Comparison of ENCODE assay signal across 38 cellular contexts in genomic region chr10:15730341-15730740, GRCh38. TPM values are rescaled to one million over a fixed set of nuclear protein-coding genes. Genes with fewer than 3 reads are reported as not detected.
"Had no signal": no experiment of that assay in that cellular context is flagged by ENCODE, and none has a peak within 500 bp of the region (broad histone marks: within the 10 kb centered on the region; RNA-seq: fewer than 3 reads in every experiment).

No MANE protein-coding gene starts in this region.

- DNase-seq: activated B cell treated with CpG ODN at 0.5 μM for 24 hours; activated CD4-positive, alpha-beta memory T cell treated with anti-CD3 and anti-CD28 coated beads for 36 hours; activated CD4-positive, alpha-beta T cell treated with anti-CD3 and anti-CD28 coated beads for 4 hours; activated CD4-positive, alpha-beta T cell treated with anti-CD3 and anti-CD28 coated beads, Interleukin-2, amount 10 ng/mL, durations not matched to agents 24 days and 14 days; activated CD4-positive, alpha-beta T cell treated with anti-CD3 and anti-CD28 coated beads, Interleukin-2, amount 50 U/mL, for 1 hour; activated CD4-positive, alpha-beta T cell treated with anti-CD3 and anti-CD28 coated beads, Interleukin-2, amount 50 U/mL, for 4 hours; activated CD4-positive, CD25-positive, alpha-beta regulatory T cell treated with anti-CD3 and anti-CD28 coated beads, Interleukin-2, amount 50 U/mL, for 72 hours; activated CD8-positive, alpha-beta memory T cell treated with anti-CD3 and anti-CD28 coated beads, Interleukin-2, amount 50 U/mL, for 4 hours; activated CD8-positive, alpha-beta T cell treated with anti-CD3 and anti-CD28 coated beads for 36 hours; activated effector memory CD4-positive, alpha-beta T cell treated with anti-CD3 and anti-CD28 coated beads, Interleukin-2, amount 50 U/mL, for 16 hours; activated gamma-delta T cell treated with Interleukin-2 at 50 U/mL for 16 hours; activated naive CD4-positive, alpha-beta T cell; activated naive CD4-positive, alpha-beta T cell treated with anti-CD3 and anti-CD28 coated beads for 36 hours; activated naive CD4-positive, alpha-beta T cell treated with anti-CD3 and anti-CD28 coated beads, Interleukin-2, amount 50 U/mL, for 16 hours; activated naive CD8-positive, alpha-beta T cell treated with anti-CD3 and anti-CD28 coated beads for 36 hours; activated T-cell treated with anti-CD3 and anti-CD28 coated beads for 4 hours; activated T-cell treated with anti-CD3 and anti-CD28 coated beads, Interleukin-2, amount 50 U/mL, for 1 hour; activated T-cell treated with anti-CD3 and anti-CD28 coated beads, Interleukin-2, amount 50 U/mL, for 4 hours; activated T-cell treated with anti-CD3 and anti-CD28 coated beads, Interleukin-2, amount 50 U/mL, for 72 hours; adrenal gland; amniotic stem cell; aorta; body of pancreas; brain microvascular endothelial cell; central memory CD4-positive, alpha-beta T cell; T-helper 1 cell; T-helper 2 cell; T-helper 9 cell had no signal

- H3K36me3 ChIP-seq: adrenal gland, brain microvascular endothelial cell, breast epithelium had no signal

- H3K9me3 ChIP-seq: adrenal gland, body of pancreas, breast epithelium had no signal

- H3K27me3 ChIP-seq: adrenal gland, body of pancreas, brain microvascular endothelial cell, breast epithelium had no signal

- FAIRE-seq: astrocyte, TTC549 had no signal

- H3K27ac Mint-ChIP-seq: activated B cell treated with CpG ODN at 0.5 μM for 24 hours; activated CD4-positive, alpha-beta memory T cell treated with anti-CD3 and anti-CD28 coated beads for 36 hours; activated CD4-positive, alpha-beta T cell treated with anti-CD3 and anti-CD28 coated beads, Interleukin-2, amount 10 ng/mL, durations not matched to agents 24 days and 14 days; activated CD8-positive, alpha-beta T cell treated with anti-CD3 and anti-CD28 coated beads for 36 hours; activated naive CD4-positive, alpha-beta T cell treated with anti-CD3 and anti-CD28 coated beads for 36 hours; activated naive CD4-positive, alpha-beta T cell treated with anti-CD3 and anti-CD28 coated beads, Interleukin-2, amount 50 U/mL, for 72 hours; activated naive CD8-positive, alpha-beta T cell treated with anti-CD3 and anti-CD28 coated beads for 36 hours; activated T-cell treated with anti-CD3 and anti-CD28 coated beads, Interleukin-2, amount 50 U/mL, for 72 hours; activated T-helper 1 cell treated with anti-CD3 and anti-CD28 coated beads, Interleukin-12 subunit alpha, Interleukin-12 subunit beta, Interleukin-2, Interleukin-4 antibody, amounts not matched to agents 30 ng/mL and 10 ng/mL and 1 ng/mL, durations not matched to agents 14 hours and 24 hours and 36 hours; activated T-helper 17 cell treated with anti-CD3 and anti-CD28 coated beads, Interleukin-2, amount 50 U/mL, for 72 hours; T-helper 1 cell treated with Interleukin-12 subunit alpha and Interleukin-12 subunit beta and Interleukin-4 antibody, amounts not matched to agents 30 μg/mL and 1 μg/mL, for 36 hours; T-helper 2 cell treated with Interferon-gamma antibody and Interleukin-4, amounts not matched to agents 5 μg/mL and 100 μg/mL, for 36 hours had no signal

- H3K4me1 ChIP-seq: body of pancreas, breast epithelium had no signal

- H3K27ac ChIP-seq: adrenal gland, body of pancreas, brain microvascular endothelial cell, breast epithelium, VCaP had no signal

- H3K4me1 Mint-ChIP-seq: activated B cell treated with CpG ODN at 0.5 μM for 24 hours; activated CD4-positive, alpha-beta T cell treated with anti-CD3 and anti-CD28 coated beads, Interleukin-2, amount 10 ng/mL, durations not matched to agents 24 days and 14 days; activated naive CD8-positive, alpha-beta T cell treated with anti-CD3 and anti-CD28 coated beads for 36 hours; activated T-helper 17 cell treated with anti-CD3 and anti-CD28 coated beads, Interleukin-2, amount 50 U/mL, for 72 hours had no signal

- ATAC-seq: activated CD8-positive, alpha-beta T cell treated with anti-CD3 and anti-CD28 coated beads for 36 hours; activated naive CD4-positive, alpha-beta T cell treated with anti-CD3 and anti-CD28 coated beads, Interleukin-2, amount 50 U/mL, for 72 hours; activated T-cell treated with anti-CD3 and anti-CD28 coated beads, Interleukin-2, amount 50 U/mL, for 4 hours; activated T-cell treated with anti-CD3 and anti-CD28 coated beads, Interleukin-2, amount 50 U/mL, for 72 hours; activated T-helper 17 cell treated with anti-CD3 and anti-CD28 coated beads, Interleukin-2, amount 50 U/mL, for 72 hours; body of pancreas had no signal

- H3K36me3 Mint-ChIP-seq: activated CD4-positive, alpha-beta memory T cell treated with anti-CD3 and anti-CD28 coated beads for 36 hours; activated naive CD4-positive, alpha-beta T cell treated with anti-CD3 and anti-CD28 coated beads, Interleukin-2, amount 50 U/mL, for 72 hours; activated naive CD8-positive, alpha-beta T cell treated with anti-CD3 and anti-CD28 coated beads for 36 hours had no signal

- H3K4me3 Mint-ChIP-seq: activated B cell treated with CpG ODN at 0.5 μM for 24 hours; activated CD4-positive, alpha-beta memory T cell treated with anti-CD3 and anti-CD28 coated beads for 36 hours; activated CD4-positive, alpha-beta T cell treated with anti-CD3 and anti-CD28 coated beads, Interleukin-2, amount 10 ng/mL, durations not matched to agents 24 days and 14 days; activated CD8-positive, alpha-beta T cell treated with anti-CD3 and anti-CD28 coated beads for 36 hours; activated naive CD4-positive, alpha-beta T cell treated with anti-CD3 and anti-CD28 coated beads for 36 hours; activated naive CD8-positive, alpha-beta T cell treated with anti-CD3 and anti-CD28 coated beads for 36 hours; activated T-cell treated with anti-CD3 and anti-CD28 coated beads, Interleukin-2, amount 50 U/mL, for 4 hours; activated T-cell treated with anti-CD3 and anti-CD28 coated beads, Interleukin-2, amount 50 U/mL, for 72 hours; activated T-helper 1 cell treated with anti-CD3 and anti-CD28 coated beads, Interleukin-12 subunit alpha, Interleukin-12 subunit beta, Interleukin-2, Interleukin-4 antibody, amounts not matched to agents 30 ng/mL and 10 ng/mL and 1 ng/mL, durations not matched to agents 14 hours and 24 hours and 36 hours; activated T-helper 17 cell treated with anti-CD3 and anti-CD28 coated beads, Interleukin-2, amount 50 U/mL, for 72 hours; T-helper 1 cell treated with Interleukin-12 subunit alpha and Interleukin-12 subunit beta and Interleukin-4 antibody, amounts not matched to agents 30 μg/mL and 1 μg/mL, for 36 hours; T-helper 2 cell treated with Interferon-gamma antibody and Interleukin-4, amounts not matched to agents 5 μg/mL and 100 μg/mL, for 36 hours had no signal

- H3K9me3 Mint-ChIP-seq: activated CD4-positive, alpha-beta T cell treated with anti-CD3 and anti-CD28 coated beads, Interleukin-2, amount 10 ng/mL, durations not matched to agents 24 days and 14 days; activated T-helper 1 cell treated with anti-CD3 and anti-CD28 coated beads, Interleukin-12 subunit alpha, Interleukin-12 subunit beta, Interleukin-2, Interleukin-4 antibody, amounts not matched to agents 30 ng/mL and 10 ng/mL and 1 ng/mL, durations not matched to agents 14 hours and 24 hours and 36 hours; activated T-helper 17 cell treated with anti-CD3 and anti-CD28 coated beads, Interleukin-2, amount 50 U/mL, for 72 hours; T-helper 1 cell treated with Interleukin-12 subunit alpha and Interleukin-12 subunit beta and Interleukin-4 antibody, amounts not matched to agents 30 μg/mL and 1 μg/mL, for 36 hours; T-helper 2 cell treated with Interferon-gamma antibody and Interleukin-4, amounts not matched to agents 5 μg/mL and 100 μg/mL, for 36 hours had no signal

- H3K4me3 ChIP-seq: adrenal gland, body of pancreas, breast epithelium had no signal

RNA-seq across cellular contexts. Expression of gene ITGA8, which starts 10.6 kb away (rescaled TPM):
- total RNA-seq: activated B cell treated with CpG ODN at 0.5 μM for 24 hours; activated CD4-positive, alpha-beta memory T cell treated with anti-CD3 and anti-CD28 coated beads for 36 hours; activated CD4-positive, alpha-beta T cell treated with anti-CD3 and anti-CD28 coated beads, Interleukin-2, amount 10 ng/mL, durations not matched to agents 24 days and 14 days; activated CD8-positive, alpha-beta memory T cell treated with anti-CD3 and anti-CD28 coated beads for 36 hours; activated CD8-positive, alpha-beta T cell treated with anti-CD3 and anti-CD28 coated beads for 36 hours; activated naive CD4-positive, alpha-beta T cell treated with anti-CD3 and anti-CD28 coated beads for 36 hours; activated naive CD4-positive, alpha-beta T cell treated with anti-CD3 and anti-CD28 coated beads, Interleukin-2, amount 50 U/mL, for 72 hours; activated naive CD8-positive, alpha-beta T cell treated with anti-CD3 and anti-CD28 coated beads for 36 hours; activated T-cell treated with anti-CD3 and anti-CD28 coated beads, Interleukin-2, amount 50 U/mL, for 4 hours; activated T-cell treated with anti-CD3 and anti-CD28 coated beads, Interleukin-2, amount 50 U/mL, for 72 hours; activated T-helper 1 cell treated with anti-CD3 and anti-CD28 coated beads, Interleukin-12 subunit alpha, Interleukin-12 subunit beta, Interleukin-2, Interleukin-4 antibody, amounts not matched to agents 30 ng/mL and 10 ng/mL and 1 ng/mL, durations not matched to agents 14 hours and 24 hours and 36 hours; activated T-helper 17 cell treated with anti-CD3 and anti-CD28 coated beads, Interleukin-2, amount 50 U/mL, for 72 hours; astrocyte had no signal
